ENCODE assay signal across 1 cellular context in the genomic region with DNA sequence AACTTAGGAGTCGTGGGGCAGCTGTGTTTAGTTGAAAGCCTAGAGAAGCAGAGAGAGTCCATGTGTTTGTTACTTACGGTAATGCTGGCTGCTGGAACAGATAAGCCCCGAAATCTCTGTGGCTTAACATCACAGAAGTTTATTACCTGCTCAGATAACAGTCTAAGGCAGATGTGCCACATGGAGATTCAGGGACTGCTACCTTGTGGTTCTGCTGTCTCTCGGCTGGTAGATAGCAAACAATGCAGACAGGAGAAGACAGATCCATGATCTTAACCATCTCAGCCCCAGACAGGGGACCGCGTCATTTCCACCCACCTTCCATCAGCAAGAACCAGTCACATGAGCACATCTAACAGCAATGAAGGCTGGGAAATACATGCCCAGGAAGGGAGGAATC.
A peak's percentile ranks its signal among the peaks of the same experiment; 100 is the strongest.
TF ChIP-seq lines count a peak whose summit lies in the region.
"Not testable (repeated sequence)": the region's sequence is repeated elsewhere in the genome, so short reads cannot be mapped to it uniquely, and the experiment has no call there.

No MANE protein-coding gene starts in this region.

TF ChIP-seq in K562, 482 proteins besides CTCF, POLR2A, EP300 and RAD21:
- TF ChIP-seq CBFA2T3 (IDR thresholded peaks at IDR 0.05) (peak; percentile 73), CBFA2T2 (conservative IDR thresholded peaks at IDR 0.05) (peak; percentile 67), ZEB2 (IDR thresholded peaks at IDR 0.05) (0 out of 2 replicates have a peak, but pooled peaks have one; percentile 22), ARID1B (IDR thresholded peaks at IDR 0.05) (peak; percentile 26; the same call in 1 of the 2 replicates), TEAD4 (IDR thresholded peaks at IDR 0.05; ENCODE audit: low read length) (0 out of 2 replicates have a peak, but pooled peaks have one; percentile 35), SMAD4 (CRISPR knock-in tag; conservative IDR thresholded peaks at IDR 0.05) (0 out of 2 replicates have a peak, but pooled peaks have one; percentile 29), TCF3 (CRISPR knock-in tag; IDR thresholded peaks at IDR 0.05) (peak; percentile 32; the same call in 1 of the 2 replicates), TRIM24 (IDR thresholded peaks at IDR 0.05) (0 out of 4 replicates have a peak, but pooled peaks of 1 of the 2 experiments have one; percentile 32), TAL1 (IDR thresholded peaks at IDR 0.05) (peak; percentile 71)
- not testable (repeated sequence) for TF ChIP-seq TEAD4 (CRISPR knock-in tag; IDR thresholded peaks at IDR 0.05; ENCODE audit: borderline replicate concordance)
TF ChIP-seq in K562: peak in this region for 9; not testable (repeated sequence) for 473.
